Comparison of ENCODE assay signal across 11 cellular contexts in genomic region chr5:83035373-83036170, GRCh38. TPM values are rescaled to one million over a fixed set of nuclear protein-coding genes. Genes with fewer than 3 reads are reported as not detected.
DNase-seq lines count a peak whose midpoint lies in the region; ATAC-seq and TF ChIP-seq lines count a peak whose summit lies in the region.
"Had no signal": no experiment of that assay in that cellular context is flagged by ENCODE, and none has a peak within 500 bp of the region (broad histone marks: within the 10 kb centered on the region; RNA-seq: fewer than 3 reads in every experiment).

No MANE protein-coding gene starts in this region.

- H3K4me1 ChIP-seq in adipocyte (ENCODE audit: control insufficient read depth, insufficient read depth, low read length) (peaks cover 7% of the 10 kb centered on the region), right lobe of liver (no peaks in the 10 kb centered on the region)

- TF ChIP-seq POLR2A in right lobe of liver (IDR thresholded peaks at IDR 0.05): no peak

- ATAC-seq in right lobe of liver (peak in 3 of 4 donors; percentile 47 to 78 (median 68)), HG03342 (IDR thresholded peaks at IDR 0.05; ENCODE audit: unreplicated experiment) (no peak)
- ATAC-seq: activated T-cell treated with anti-CD3 and anti-CD28 coated beads, Interleukin-2, amount 50 U/mL, for 72 hours; T-helper 17 cell had no signal

- H3K27me3 ChIP-seq in adipocyte (replicated peaks; ENCODE audit: control insufficient read depth, insufficient read depth, low read length): no peaks in the 10 kb centered on the region
- H3K27me3 ChIP-seq in right lobe of liver: no peaks in the 10 kb centered on the region

- DNase-seq in NCI-H1417 (lab: John Stamatoyannopoulos, UW) (peak; percentile 34 to 72 (median 68)), NCI-H1417 treated with DMSO at 0.1 percent for 48 hours (lab: John Stamatoyannopoulos, UW) (no peak), adipocyte (ENCODE audit: low read depth) (peak; percentile 15), right lobe of liver (peak in 1 of 3 donors; percentile 24), ureter (ENCODE audit: low spot score) (peak; percentile 52), NCI-H2171 (lab: John Stamatoyannopoulos, UW) (no peak)
- DNase-seq in stimulated activated CD4-positive, alpha-beta T cell treated with anti-CD3 and anti-CD28 coated beads, Interleukin-15, amount 100 ng/mL, for 24 hours: no peak
- DNase-seq: 8988T; activated T-cell treated with anti-CD3 and anti-CD28 coated beads, Interleukin-2, amount 50 U/mL, for 72 hours; T-helper 17 cell had no signal

- H3K9ac ChIP-seq in adipocyte (ENCODE audit: low read length): no peak overlapping the region

- H3K9me3 ChIP-seq in adipocyte (ENCODE audit: control insufficient read depth, low read length) (no peaks in the 10 kb centered on the region), right lobe of liver (no peaks in the 10 kb centered on the region)

- no peak for TF ChIP-seq CTCF in right lobe of liver (IDR thresholded peaks at IDR 0.05)

- H3K36me3 ChIP-seq in adipocyte (ENCODE audit: control insufficient read depth, insufficient read depth, low read length, severe bottlenecking) (no peaks in the 10 kb centered on the region), right lobe of liver (no peaks in the 10 kb centered on the region)

- H3K27ac ChIP-seq in right lobe of liver: no peak overlapping the region

- H3K4me3 ChIP-seq in adipocyte (ENCODE audit: low read length) (no peak overlapping the region), right lobe of liver (no peak overlapping the region)

- intact Hi-C loops in right lobe of liver (cut with DNase I): no loop called here

- WGBS in right lobe of liver (ENCODE audit: insufficient coverage, low coverage, low lambda C conversion rate, missing lambda C conversion rate): 65% methylated on average over 4 of the region's 6 CpGs

RNA-seq across cellular contexts. Expression of gene TMEM167A, which starts 41.6 kb away (rescaled TPM):
- 10 to 100 TPM; 22.4 to 48.4 (median 39.0) TPM for total RNA-seq in right lobe of liver
- 50.3 TPM for total RNA-seq in ureter

RNA-seq across cellular contexts. Expression of gene XRCC4, which starts 41.8 kb away (rescaled TPM):
- total RNA-seq in right lobe of liver (1 to 10 TPM; 1.6 to 4.8 (median 2.5) TPM), ureter (7.0 TPM)

Comparison
In these comparisons a context has a peak if more than half of its experiments do, and no peak if none do; other contexts are left out.
1. DNase-seq: peak in NCI-H1417 (3 of 3), adipocyte (single experiment) and ureter (single experiment); none in NCI-H1417 treated with DMSO at 0.1 percent for 48 hours (single experiment), stimulated activated CD4-positive, alpha-beta T cell treated with anti-CD3 and anti-CD28 coated beads, Interleukin-15, amount 100 ng/mL, for 24 hours (single experiment) and NCI-H2171 (single experiment).